In the genomic region with DNA sequence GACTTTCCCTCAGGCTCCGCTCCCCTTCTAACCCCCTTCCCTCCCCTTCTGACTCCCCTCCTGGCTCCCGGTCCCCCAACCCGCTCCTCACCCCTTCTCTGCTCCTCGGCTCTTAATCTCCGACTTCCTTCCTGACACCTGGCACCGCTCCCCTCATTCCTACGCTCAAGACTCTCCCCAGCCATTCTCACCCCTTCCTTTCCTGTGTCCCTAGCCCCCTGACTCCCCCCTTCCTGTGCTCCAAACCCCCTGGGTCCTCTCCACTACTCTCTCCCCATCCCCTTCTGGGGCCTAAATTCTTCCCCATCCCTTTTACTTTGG, we compare ENCODE assay signal across 1 cellular context.
A peak's percentile ranks its signal among the peaks of the same experiment; 100 is the strongest.
TF ChIP-seq lines count a peak whose summit lies in the region.

No MANE protein-coding gene starts in this region.

TF ChIP-seq in H1, 55 proteins besides CTCF, POLR2A, EP300 and RAD21:
- TF ChIP-seq CBX5 (IDR thresholded peaks at IDR 0.05; ENCODE audit: low read depth, low read length) (no peak), BACH1 (IDR thresholded peaks at IDR 0.05; ENCODE audit: low read length) (no peak), KDM4A (IDR thresholded peaks at IDR 0.05; ENCODE audit: low read depth, low read length, severe bottlenecking) (peak; percentile 32), SAP30 (IDR thresholded peaks at IDR 0.05; ENCODE audit: insufficient read depth, insufficient replicate concordance, low read length) (peak; percentile 23), TBP (IDR thresholded peaks at IDR 0.05; ENCODE audit: low read depth, low read length) (no peak), PHF8 (conservative IDR thresholded peaks at IDR 0.05; ENCODE audit: low read depth, low read length) (no peak)
